21 cellular contexts compared by ENCODE assay signal in the genomic region with DNA sequence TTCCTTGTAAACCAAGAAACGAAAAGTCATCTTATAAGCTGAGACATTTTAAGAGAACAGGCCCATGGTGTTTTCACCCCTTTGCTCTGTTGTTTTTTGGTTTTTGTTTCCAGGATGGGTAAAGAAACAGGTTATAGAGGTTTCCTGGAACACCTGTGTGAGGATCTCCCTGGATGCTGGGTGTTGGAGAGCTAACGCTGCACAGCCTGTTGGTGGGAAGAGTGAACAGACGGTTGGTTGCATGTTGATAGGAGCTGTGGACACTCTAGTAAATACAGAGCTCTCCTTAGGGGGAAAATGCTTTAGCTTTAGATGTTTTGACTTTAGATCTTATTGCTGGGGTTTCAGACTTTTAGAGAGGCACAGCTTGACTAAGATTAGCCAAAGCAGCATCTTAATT.
DNase-seq lines count a peak whose midpoint lies in the region; ATAC-seq and TF ChIP-seq lines count a peak whose summit lies in the region.
"Had no signal": no experiment of that assay in that cellular context is flagged by ENCODE, and none has a peak within 500 bp of the region (broad histone marks: within the 10 kb centered on the region; RNA-seq: fewer than 3 reads in every experiment).

No MANE protein-coding gene starts in this region.

- H3K9ac ChIP-seq in BLaER1 = no peak overlapping the region

- DNase-seq in COLO829 (ENCODE audit: low spot score) = no peak
- no peak for DNase-seq in effector CD4-positive, alpha-beta T cell
- DNase-seq in DMS 273 (lab: John Stamatoyannopoulos, UW; ENCODE audit: unreplicated experiment) = no peak
- DNase-seq: BE2C; Calu3; CD4-positive, alpha-beta T cell; DMS79; H7; IMR-90; Kasumi-1; MG63; NCI-H1092; NCI-H1436 treated with DMSO at 0.1 percent for 48 hours; NCI-H2029; NCI-H82 had no signal

- H3K36me3 Mint-ChIP-seq in brain (peaks cover 6% of the 10 kb centered on the region), nephron (ENCODE audit: low read depth) (peaks cover 5% of the 10 kb centered on the region)

- no peak for ATAC-seq in HG03457 (IDR thresholded peaks at IDR 0.05; ENCODE audit: unreplicated experiment)

- H3K27ac Mint-ChIP-seq in brain (peak overlapping the region; percentile 2 to 64 (median 21)), nephron (peak overlapping the region; percentile 42 to 62 (median 50))
- H3K27ac Mint-ChIP-seq: CD4-positive, alpha-beta T cell had no signal

- H3K9me3 ChIP-seq in BLaER1 (peaks cover 6% of the 10 kb centered on the region; the same call in 1 of the 2 replicates), KOPT-K1 (ENCODE audit: insufficient read depth, low read length, poor library complexity, severe bottlenecking) (no peaks in the 10 kb centered on the region)
- H3K9me3 ChIP-seq: BE2C, MG63 had no signal

- H3K4me2 ChIP-seq in BLaER1 = peak overlapping the region; percentile 68

- peak overlapping the region in 2 of 5 experiments; percentile 18 to 51 for H3K4me3 Mint-ChIP-seq in brain
- H3K4me3 Mint-ChIP-seq in nephron = no peak overlapping the region
- H3K4me3 Mint-ChIP-seq: CD4-positive, alpha-beta T cell had no signal

- H3K4me3 ChIP-seq in BLaER1 = no peak overlapping the region
- H3K4me3 ChIP-seq: MG63 had no signal

- H3K27me3 Mint-ChIP-seq in brain (no peaks in the 10 kb centered on the region), nephron (ENCODE audit: low read depth) (no peaks in the 10 kb centered on the region)
- H3K27me3 Mint-ChIP-seq: CD4-positive, alpha-beta T cell had no signal

- TF ChIP-seq CTCF in brain (conservative IDR thresholded peaks at IDR 0.05) (peak in 1 of 2 experiments; percentile 15), nephron (IDR thresholded peaks at IDR 0.05; ENCODE audit: unreplicated experiment in 3 of 3) (peak in 1 of 3 experiments; percentile 16)

- H3K27ac ChIP-seq in BLaER1 (peak overlapping the region; percentile 64; the same call in 1 of the 2 replicates), KOPT-K1 (ENCODE audit: low read depth, low read length, poor library complexity, severe bottlenecking) (peak overlapping the region; percentile 16)
- H3K27ac ChIP-seq: HL-60 had no signal

- no peaks in the 10 kb centered on the region for H3K27me3 ChIP-seq in BLaER1
- H3K27me3 ChIP-seq: BE2C, MG63 had no signal

- H3K9me3 Mint-ChIP-seq in brain (no peaks in the 10 kb centered on the region), nephron (no peaks in the 10 kb centered on the region)
- H3K9me3 Mint-ChIP-seq: CD4-positive, alpha-beta T cell had no signal

- peaks cover 52% of the 10 kb centered on the region for H3K4me1 ChIP-seq in BLaER1
- H3K4me1 ChIP-seq: BE2C had no signal

- H3K4me1 Mint-ChIP-seq in brain = peaks cover 70% of the 10 kb centered on the region
- H3K4me1 Mint-ChIP-seq in nephron = peaks cover 72% of the 10 kb centered on the region

- no peaks in the 10 kb centered on the region for H4K20me1 ChIP-seq in BLaER1

- no peaks in the 10 kb centered on the region for H3K36me3 ChIP-seq in BLaER1
- H3K36me3 ChIP-seq in KOPT-K1 (ENCODE audit: insufficient read depth, low read length) = no peaks in the 10 kb centered on the region
- H3K36me3 ChIP-seq: BE2C, MG63 had no signal
